In the genomic region with DNA sequence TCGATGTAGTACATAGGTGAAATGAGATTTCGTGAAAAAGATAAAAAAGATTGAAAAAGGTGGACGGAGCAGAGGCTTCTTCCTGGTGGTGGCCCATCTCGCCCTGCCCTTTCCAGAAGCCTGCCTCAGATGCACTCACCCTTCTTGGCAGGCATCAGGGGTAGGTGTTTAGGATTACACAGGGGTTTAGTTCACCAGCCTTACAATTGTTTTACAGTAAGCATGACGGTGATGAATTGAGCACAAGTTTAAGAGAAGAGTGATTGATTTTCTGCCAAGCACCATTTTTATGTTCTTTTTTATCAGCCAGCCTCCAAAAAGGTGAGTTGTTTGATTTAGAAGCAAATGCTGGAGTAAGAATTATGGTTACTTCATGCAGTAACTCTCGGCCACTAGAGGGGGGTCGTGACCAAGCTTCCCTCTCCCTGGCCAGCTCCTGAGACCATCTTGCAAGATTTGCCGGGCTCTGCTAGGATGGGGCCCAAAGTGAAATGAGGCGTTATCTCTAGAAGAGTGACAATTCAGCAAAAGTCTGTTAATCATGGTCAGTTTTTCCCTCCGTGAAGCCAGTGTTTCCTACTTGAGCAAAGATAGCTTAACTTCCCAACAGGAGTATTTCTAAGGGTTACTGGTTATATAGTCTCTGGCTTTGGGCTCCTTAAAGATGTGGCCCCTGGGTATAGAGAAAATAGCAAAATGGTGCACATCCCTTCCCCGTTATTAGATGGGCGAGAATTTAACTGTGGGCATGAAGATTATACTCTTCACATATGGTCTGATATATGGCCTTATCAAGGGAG, we compare ENCODE assay signal across 1 cellular context.
TF ChIP-seq lines count a peak whose summit lies in the region.

No MANE protein-coding gene starts in this region.

TF ChIP-seq in WTC11, 78 proteins besides CTCF, POLR2A, EP300 and RAD21 (continued from another document):
- TF ChIP-seq, protein P1, sequence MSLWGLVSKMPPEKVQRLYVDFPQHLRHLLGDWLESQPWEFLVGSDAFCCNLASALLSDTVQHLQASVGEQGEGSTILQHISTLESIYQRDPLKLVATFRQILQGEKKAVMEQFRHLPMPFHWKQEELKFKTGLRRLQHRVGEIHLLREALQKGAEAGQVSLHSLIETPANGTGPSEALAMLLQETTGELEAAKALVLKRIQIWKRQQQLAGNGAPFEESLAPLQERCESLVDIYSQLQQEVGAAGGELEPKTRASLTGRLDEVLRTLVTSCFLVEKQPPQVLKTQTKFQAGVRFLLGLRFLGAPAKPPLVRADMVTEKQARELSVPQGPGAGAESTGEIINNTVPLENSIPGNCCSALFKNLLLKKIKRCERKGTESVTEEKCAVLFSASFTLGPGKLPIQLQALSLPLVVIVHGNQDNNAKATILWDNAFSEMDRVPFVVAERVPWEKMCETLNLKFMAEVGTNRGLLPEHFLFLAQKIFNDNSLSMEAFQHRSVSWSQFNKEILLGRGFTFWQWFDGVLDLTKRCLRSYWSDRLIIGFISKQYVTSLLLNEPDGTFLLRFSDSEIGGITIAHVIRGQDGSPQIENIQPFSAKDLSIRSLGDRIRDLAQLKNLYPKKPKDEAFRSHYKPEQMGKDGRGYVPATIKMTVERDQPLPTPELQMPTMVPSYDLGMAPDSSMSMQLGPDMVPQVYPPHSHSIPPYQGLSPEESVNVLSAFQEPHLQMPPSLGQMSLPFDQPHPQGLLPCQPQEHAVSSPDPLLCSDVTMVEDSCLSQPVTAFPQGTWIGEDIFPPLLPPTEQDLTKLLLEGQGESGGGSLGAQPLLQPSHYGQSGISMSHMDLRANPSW (CRISPR knock-in tag; conservative IDR thresholded peaks at IDR 0.05; ENCODE audit: low read depth) = no peak
